In the genomic region with DNA sequence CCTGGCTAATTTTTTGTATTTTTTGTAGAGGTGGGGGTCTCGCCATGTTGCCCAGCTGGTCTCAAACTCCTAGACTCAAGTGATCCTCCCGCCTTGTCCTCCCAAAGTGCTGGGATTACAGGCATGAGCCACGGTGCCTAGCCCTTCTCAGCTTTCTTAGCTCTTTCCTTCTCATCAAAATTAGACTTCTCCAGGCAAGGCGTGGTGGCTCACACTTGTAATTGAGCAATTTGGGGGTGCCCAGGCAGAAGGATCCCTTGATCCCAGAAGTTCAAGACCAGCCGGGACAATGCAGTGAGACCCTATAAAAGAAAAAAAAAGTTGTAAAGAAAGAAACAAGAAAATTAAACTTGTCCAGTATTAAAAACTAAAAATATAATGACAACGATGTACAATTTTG, we compare ENCODE assay signal across 23 cellular contexts.
DNase-seq lines count a peak whose midpoint lies in the region; ATAC-seq and TF ChIP-seq lines count a peak whose summit lies in the region.
"Had no signal": no experiment of that assay in that cellular context is flagged by ENCODE, and none has a peak within 500 bp of the region (broad histone marks: within the 10 kb centered on the region; RNA-seq: fewer than 3 reads in every experiment).

No MANE protein-coding gene starts in this region.

- TF ChIP-seq CTCF in PC-9 (conservative IDR thresholded peaks at IDR 0.05) (no peak), brain microvascular endothelial cell (IDR thresholded peaks at IDR 0.05; ENCODE audit: low read depth, low read length, missing control alignments) (no peak), nephron (IDR thresholded peaks at IDR 0.05; ENCODE audit: unreplicated experiment in 3 of 3) (no peak), coronary artery (IDR thresholded peaks at IDR 0.05) (no peak)

- POLR2A ChIA-PET in PC-9 (lab: Charles Lee; ENCODE audit: unreplicated experiment): interaction anchor here (0.6 kb wide), 1 partner anchor 212 kb away, joined by 6 read pairs; no protein-coding TSS in a partner anchor

- H3K36me3 ChIP-seq in PC-9 (ENCODE audit: low read depth) (no peaks in the 10 kb centered on the region), brain microvascular endothelial cell (replicated peaks) (no peaks in the 10 kb centered on the region), stomach smooth muscle (ENCODE audit: control insufficient read depth in 2 of 2, insufficient read depth in 2 of 2, low read length in 2 of 2) (no peaks in the 10 kb centered on the region)
- H3K36me3 ChIP-seq: spleen, WERI-Rb-1 had no signal

- H3K36me3 Mint-ChIP-seq in nephron (ENCODE audit: low read depth): no peaks in the 10 kb centered on the region
- H3K36me3 Mint-ChIP-seq: CD4-positive, CD25-positive, alpha-beta regulatory T cell had no signal

- H3F3A ChIP-seq in PC-9 (ENCODE audit: insufficient read depth, low read depth): peaks cover 43% of the 10 kb centered on the region

- no peak overlapping the region for H3K4me3 Mint-ChIP-seq in nephron
- H3K4me3 Mint-ChIP-seq: activated T-helper 1 cell treated with anti-CD3 and anti-CD28 coated beads, Interleukin-12 subunit alpha, Interleukin-12 subunit beta, Interleukin-2, Interleukin-4 antibody, amounts not matched to agents 30 ng/mL and 10 ng/mL and 1 ng/mL, durations not matched to agents 14 hours and 24 hours and 36 hours; CD4-positive, CD25-positive, alpha-beta regulatory T cell; central memory CD8-positive, alpha-beta T cell; H9; stimulated activated effector memory CD8-positive, alpha-beta T cell treated with anti-CD3 and anti-CD28 coated beads, Interleukin-12 subunit alpha, Interleukin-12 subunit beta, amount 100 ng/mL, for 72 hours had no signal

- 0 out of 2 replicates have a peak, but pooled peaks cover 4% of the 10 kb centered on the region for H3K79me2 ChIP-seq in PC-9 (ENCODE audit: low read depth)

- no TSS peak for BruUV-seq in PC-9 (replicated peaks; lab: Mats Ljungman, UMichigan)

- no peak for DNase-seq in PC-9
- no peak for DNase-seq in brain microvascular endothelial cell
- no peak for DNase-seq in epidermal melanocyte (ENCODE audit: insufficient read length, low spot score)
- no peak for DNase-seq in coronary artery (ENCODE audit: low spot score)
- DNase-seq: activated CD4-positive, alpha-beta T cell treated with anti-CD3 and anti-CD28 coated beads, Interleukin-2, amount 50 U/mL, for 1 hour; activated naive CD4-positive, alpha-beta T cell treated with anti-CD3 and anti-CD28 coated beads, Interleukin-2, amount 50 U/mL, for 16 hours; aorta; CD4-positive, CD25-positive, alpha-beta regulatory T cell; dorsolateral prefrontal cortex; foreskin fibroblast; H9; NCI-H187 treated with DMSO at 0.1 percent for 48 hours; NCI-H748 treated with DMSO at 0.1 percent for 48 hours; spleen; stimulated activated CD4-positive, alpha-beta T cell treated with anti-CD3 and anti-CD28 coated beads, Interleukin-2, amount 100 ng/mL, for 48 hours; WERI-Rb-1 had no signal

- H3K27me3 Mint-ChIP-seq in nephron (ENCODE audit: low read depth): peaks cover 8% of the 10 kb centered on the region

- CTCF ChIA-PET in PC-9 (lab: Charles Lee): interaction anchor here (0.5 kb wide), 1 partner anchor 100 kb away, joined by 4 read pairs; no protein-coding TSS in a partner anchor

- no peaks in the 10 kb centered on the region for H3K9me2 ChIP-seq in PC-9 (ENCODE audit: insufficient read depth)

- no peaks in the 10 kb centered on the region for H3K27me3 ChIP-seq in PC-9 (ENCODE audit: insufficient read depth, low read depth)
- no peaks in the 10 kb centered on the region for H3K27me3 ChIP-seq in brain microvascular endothelial cell (replicated peaks)
- no peaks in the 10 kb centered on the region for H3K27me3 ChIP-seq in stomach smooth muscle (ENCODE audit: control insufficient read depth in 1 of 2, insufficient read depth in 2 of 2, low read length in 2 of 2)

- peaks cover 37% of the 10 kb centered on the region for H3K4me1 Mint-ChIP-seq in nephron
- H3K4me1 Mint-ChIP-seq: central memory CD8-positive, alpha-beta T cell; stimulated activated effector memory CD8-positive, alpha-beta T cell treated with anti-CD3 and anti-CD28 coated beads, Interleukin-12 subunit alpha, Interleukin-12 subunit beta, amount 100 ng/mL, for 72 hours had no signal

- no peak overlapping the region for H2AFZ ChIP-seq in PC-9

- H3K4me2 ChIP-seq in PC-9: peak overlapping the region; percentile 88

- H3K4me1 ChIP-seq in PC-9 (replicated peaks; ENCODE audit: insufficient read depth) (peaks cover 75% of the 10 kb centered on the region), stomach smooth muscle (ENCODE audit: control insufficient read depth, insufficient read depth, low read length) (peaks cover 49% of the 10 kb centered on the region)

- ATAC-seq in GM18502 (IDR thresholded peaks at IDR 0.05; ENCODE audit: poor library complexity, unreplicated experiment): no peak
- ATAC-seq in GM19395 (IDR thresholded peaks at IDR 0.05; ENCODE audit: unreplicated experiment): no peak
- ATAC-seq: stimulated activated effector memory CD8-positive, alpha-beta T cell treated with anti-CD3 and anti-CD28 coated beads, Interleukin-12 subunit alpha, Interleukin-12 subunit beta, amount 100 ng/mL, for 72 hours had no signal

- H3K9me3 ChIP-seq in PC-9 (ENCODE audit: insufficient read depth, low read depth) (no peaks in the 10 kb centered on the region), stomach smooth muscle (ENCODE audit: control insufficient read depth in 2 of 2, low read length in 2 of 2) (no peaks in the 10 kb centered on the region)
- H3K9me3 ChIP-seq: spleen had no signal

- no peaks in the 10 kb centered on the region for H4K20me1 ChIP-seq in PC-9 (ENCODE audit: insufficient read depth)

- intact Hi-C loops in PC-9 (cut with micrococcal nuclease; ENCODE audit: unreplicated experiment): loop anchor here (5.0 kb wide), 4 partner anchors 41 to 174 kb away; no protein-coding TSS in a partner anchor

- in situ Hi-C loops in brain microvascular endothelial cell (cut with HindIII; ENCODE audit: low pct_ligation_motif_present, low sequenced_read_pairs): no loop called here

- H3K4me3 ChIP-seq in PC-9: peak overlapping the region; percentile 54; the same call in 1 of the 2 replicates
- H3K4me3 ChIP-seq in brain microvascular endothelial cell (ENCODE audit: low read depth, low read length): no peak overlapping the region
- no peak overlapping the region for H3K4me3 ChIP-seq in stomach smooth muscle (ENCODE audit: low read length in 2 of 2)
- no peak overlapping the region for H3K4me3 ChIP-seq in coronary artery
- H3K4me3 ChIP-seq: spleen had no signal

- H3K9me3 Mint-ChIP-seq in nephron: no peaks in the 10 kb centered on the region
- H3K9me3 Mint-ChIP-seq: activated T-helper 1 cell treated with anti-CD3 and anti-CD28 coated beads, Interleukin-12 subunit alpha, Interleukin-12 subunit beta, Interleukin-2, Interleukin-4 antibody, amounts not matched to agents 30 ng/mL and 10 ng/mL and 1 ng/mL, durations not matched to agents 14 hours and 24 hours and 36 hours; central memory CD8-positive, alpha-beta T cell; H9; stimulated activated effector memory CD8-positive, alpha-beta T cell treated with anti-CD3 and anti-CD28 coated beads, Interleukin-12 subunit alpha, Interleukin-12 subunit beta, amount 100 ng/mL, for 72 hours had no signal

- H3K27ac Mint-ChIP-seq in nephron: peak overlapping the region; percentile 20 to 74 (median 67)
- H3K27ac Mint-ChIP-seq: activated T-helper 1 cell treated with anti-CD3 and anti-CD28 coated beads, Interleukin-12 subunit alpha, Interleukin-12 subunit beta, Interleukin-2, Interleukin-4 antibody, amounts not matched to agents 30 ng/mL and 10 ng/mL and 1 ng/mL, durations not matched to agents 14 hours and 24 hours and 36 hours; stimulated activated effector memory CD8-positive, alpha-beta T cell treated with anti-CD3 and anti-CD28 coated beads, Interleukin-12 subunit alpha, Interleukin-12 subunit beta, amount 100 ng/mL, for 72 hours had no signal

- H3K27ac ChIP-seq in PC-9 (peak overlapping the region; percentile 100), brain microvascular endothelial cell (peak overlapping the region; percentile 86), stomach smooth muscle (ENCODE audit: low read length) (peak overlapping the region; percentile 82), coronary artery (peak overlapping the region in 1 of 2 donors; percentile 89)
- H3K27ac ChIP-seq: dorsolateral prefrontal cortex, WERI-Rb-1 had no signal

- no peak overlapping the region for H3K9ac ChIP-seq in stomach smooth muscle (ENCODE audit: low read length in 2 of 2)
